8 cellular contexts compared by ENCODE assay signal in the genomic region with DNA sequence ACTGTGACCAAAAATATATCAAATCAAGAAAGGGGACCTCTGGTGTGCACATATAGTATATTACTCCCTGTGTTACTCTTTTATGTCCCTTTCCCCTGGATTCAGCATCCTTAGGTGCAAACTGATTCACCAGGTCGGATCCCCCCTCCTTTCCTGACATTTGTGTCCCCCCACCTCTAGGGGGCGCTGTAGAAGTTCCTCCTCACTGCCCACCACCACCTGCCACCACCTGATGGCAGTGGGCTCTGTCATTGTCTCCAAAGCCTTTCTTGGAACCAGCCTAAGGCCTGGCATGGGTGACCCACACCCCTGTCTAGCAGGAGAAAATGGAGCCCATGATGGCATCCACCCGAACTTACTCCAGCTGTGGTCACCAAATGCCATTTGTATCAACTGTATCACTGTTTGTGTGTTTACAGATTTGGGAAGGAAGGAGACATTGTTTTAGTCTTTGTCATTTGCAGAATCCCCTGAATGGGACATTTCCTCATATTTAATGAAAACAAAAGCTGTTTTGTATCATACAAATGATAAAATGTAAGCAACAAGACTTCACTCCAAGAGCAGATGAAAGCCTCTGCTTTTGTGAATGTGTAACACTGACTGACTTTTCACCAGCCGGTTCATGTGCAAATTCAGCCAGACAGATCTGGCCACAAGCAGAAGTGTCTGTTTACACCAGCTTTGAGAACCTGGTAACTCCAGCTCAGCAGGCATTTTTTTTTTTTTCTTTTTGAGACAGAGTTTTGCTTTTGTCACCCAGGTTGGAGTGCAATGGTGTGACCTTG.
DNase-seq lines count a peak whose midpoint lies in the region; ATAC-seq and TF ChIP-seq lines count a peak whose summit lies in the region.

No MANE protein-coding gene starts in this region.

- ATAC-seq in natural killer cell (peak; percentile 78 to 92 (median 91)), HG03045 (IDR thresholded peaks at IDR 0.05; ENCODE audit: unreplicated experiment) (no peak)

- H3K4me1 Mint-ChIP-seq in T-helper 2 cell treated with Interferon-gamma antibody and Interleukin-4, amounts not matched to agents 5 μg/mL and 100 μg/mL, for 36 hours (ENCODE audit: low read depth): peaks cover 9% of the 10 kb centered on the region
- H3K4me1 Mint-ChIP-seq in natural killer cell: peaks cover 11 to 24% of the 10 kb centered on the region in 2 donors

- H3K27me3 Mint-ChIP-seq in T-helper 2 cell treated with Interferon-gamma antibody and Interleukin-4, amounts not matched to agents 5 μg/mL and 100 μg/mL, for 36 hours (ENCODE audit: low read depth): peaks cover 51% of the 10 kb centered on the region
- no peaks in the 10 kb centered on the region for H3K27me3 Mint-ChIP-seq in natural killer cell (ENCODE audit: low read depth in 2 of 2)

- no peaks in the 10 kb centered on the region for H3K9me3 Mint-ChIP-seq in T-helper 2 cell treated with Interferon-gamma antibody and Interleukin-4, amounts not matched to agents 5 μg/mL and 100 μg/mL, for 36 hours
- no peaks in the 10 kb centered on the region for H3K9me3 Mint-ChIP-seq in natural killer cell

- H3K27ac Mint-ChIP-seq in T-helper 2 cell treated with Interferon-gamma antibody and Interleukin-4, amounts not matched to agents 5 μg/mL and 100 μg/mL, for 36 hours: no peak overlapping the region
- peak overlapping the region; percentile 87 to 88 for H3K27ac Mint-ChIP-seq in natural killer cell

- H3K36me3 Mint-ChIP-seq in T-helper 2 cell treated with Interferon-gamma antibody and Interleukin-4, amounts not matched to agents 5 μg/mL and 100 μg/mL, for 36 hours (ENCODE audit: low read depth): no peaks in the 10 kb centered on the region
- no peaks in the 10 kb centered on the region for H3K36me3 Mint-ChIP-seq in natural killer cell

- H3K4me3 Mint-ChIP-seq in T-helper 2 cell treated with Interferon-gamma antibody and Interleukin-4, amounts not matched to agents 5 μg/mL and 100 μg/mL, for 36 hours: no peak overlapping the region
- H3K4me3 Mint-ChIP-seq in natural killer cell: no peak overlapping the region

- DNase-seq in T-helper 2 cell: peak in 3 of 5 experiments; percentile 15 to 54 (median 16)
- DNase-seq in T-helper 2 cell treated with Interferon-gamma antibody and Interleukin-4, amounts not matched to agents 5 μg/mL and 100 μg/mL, for 36 hours (ENCODE audit: low spot score): no peak
- DNase-seq in SHP77 treated with DMSO at 0.1 percent for 48 hours (lab: John Stamatoyannopoulos, UW): peak; percentile 11
- DNase-seq in dermis blood vessel endothelial cell: peak; percentile 12
- DNase-seq in natural killer cell: peak; percentile 30
- no peak for DNase-seq in DMS79 (lab: John Stamatoyannopoulos, UW)
- no peak for DNase-seq in NOMO-1 treated with dmso at 0.1 percent for 144 hours (lab: John Stamatoyannopoulos, UW; ENCODE audit: unreplicated experiment)

- TF ChIP-seq CTCF in natural killer cell (IDR thresholded peaks at IDR 0.05): peak; percentile 52

- intact Hi-C loops in natural killer cell (cut with micrococcal nuclease): no loop called here

Comparison
In these comparisons a context has a peak if more than half of its experiments do, and no peak if none do; other contexts are left out.
1. DNase-seq: peak in T-helper 2 cell (3 of 5), SHP77 treated with DMSO at 0.1 percent for 48 hours (single experiment), dermis blood vessel endothelial cell (single experiment) and natural killer cell (single experiment); none in T-helper 2 cell treated with Interferon-gamma antibody and Interleukin-4, amounts not matched to agents 5 μg/mL and 100 μg/mL, for 36 hours (single experiment), DMS79 (single experiment) and NOMO-1 treated with dmso at 0.1 percent for 144 hours (single experiment).